Comparison of ENCODE assay signal across 17 cellular contexts in genomic region chr12:93163260-93164036, GRCh38.
DNase-seq lines count a peak whose midpoint lies in the region; ATAC-seq, FAIRE-seq and TF ChIP-seq lines count a peak whose summit lies in the region.
"Had no signal": no experiment of that assay in that cellular context is flagged by ENCODE, and none has a peak within 500 bp of the region (broad histone marks: within the 10 kb centered on the region; RNA-seq: fewer than 3 reads in every experiment).

No MANE protein-coding gene starts in this region.

- H3K27ac ChIP-seq in 22Rv1 (peak overlapping the region; percentile 58), VCaP (peak overlapping the region; percentile 71)
- H3K27ac ChIP-seq: ovary had no signal

- no peak for ATAC-seq in HG02870 (IDR thresholded peaks at IDR 0.05; ENCODE audit: unreplicated experiment)
- ATAC-seq in GM19397 (IDR thresholded peaks at IDR 0.05; ENCODE audit: unreplicated experiment): no peak
- ATAC-seq: activated CD4-positive, alpha-beta T cell treated with anti-CD3 and anti-CD28 coated beads for 36 hours; activated naive CD4-positive, alpha-beta T cell treated with anti-CD3 and anti-CD28 coated beads, Interleukin-2, amount 50 U/mL, for 72 hours; Right ventricle myocardium inferior had no signal

- DNase-seq in GM12891 (ENCODE audit: insufficient read length, low spot score) (no peak), hepatic stellate cell (ENCODE audit: low spot score) (peak; percentile 40), NCI-H187 (lab: John Stamatoyannopoulos, UW) (no peak), GM19238 (ENCODE audit: insufficient read length, low spot score) (no peak)
- DNase-seq: activated CD4-positive, alpha-beta T cell treated with anti-CD3 and anti-CD28 coated beads for 36 hours; activated T-cell treated with anti-CD3 and anti-CD28 coated beads for 4 hours; head of caudate nucleus; NCI-H748 treated with DMSO at 0.1 percent for 48 hours; ovary had no signal

- peak; percentile 62 for FAIRE-seq in GM12891 (lab: Jason Lieb, UNC)
- FAIRE-seq: A204.1, H1 had no signal

- TF ChIP-seq CTCF in 22Rv1 (IDR thresholded peaks at IDR 0.05) (no peak), VCaP (conservative IDR thresholded peaks at IDR 0.05) (no peak)

- TF ChIP-seq POLR2A in GM12891 (IDR thresholded peaks at IDR 0.05; ENCODE audit: low read depth, low read length): no peak

TF ChIP-seq in GM12891, 5 proteins besides CTCF, POLR2A, EP300 and RAD21:
- TF ChIP-seq POLR2AphosphoS5 (IDR thresholded peaks at IDR 0.05; ENCODE audit: low read depth, low read length): no peak
- TF ChIP-seq SPI1 (IDR thresholded peaks at IDR 0.05; ENCODE audit: low read depth, low read length): no peak
- no peak for TF ChIP-seq POU2F2 (IDR thresholded peaks at IDR 0.05; ENCODE audit: low read depth, low read length)
- TF ChIP-seq TAF1 (IDR thresholded peaks at IDR 0.05; ENCODE audit: low read depth, low read length): no peak
- no peak for TF ChIP-seq PAX5 (IDR thresholded peaks at IDR 0.05; ENCODE audit: insufficient read depth, low read length, severe bottlenecking)
